17 cellular contexts compared by ENCODE assay signal in the genomic region with DNA sequence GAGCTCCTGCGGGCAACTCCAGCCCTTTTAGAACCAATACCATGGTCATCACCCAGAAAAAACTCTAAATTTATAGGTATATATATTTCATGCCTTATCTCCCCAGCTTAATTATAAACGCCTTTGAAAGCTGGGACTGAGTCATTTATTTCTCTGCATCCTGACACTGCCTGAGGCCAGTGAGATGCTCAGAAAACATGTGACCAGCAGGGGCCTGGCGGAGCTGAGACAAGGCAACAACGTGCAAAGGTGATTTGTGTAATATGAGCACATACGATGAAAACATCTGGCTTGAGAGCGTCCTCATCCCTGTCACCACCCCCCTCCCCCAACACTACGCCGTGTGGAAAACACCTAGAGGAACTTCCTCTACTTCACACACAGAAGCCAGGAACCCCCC. TPM values are rescaled to one million over a fixed set of nuclear protein-coding genes. Genes with fewer than 3 reads are reported as not detected.
DNase-seq lines count a peak whose midpoint lies in the region; ATAC-seq, FAIRE-seq and TF ChIP-seq lines count a peak whose summit lies in the region.
"Had no signal": no experiment of that assay in that cellular context is flagged by ENCODE, and none has a peak within 500 bp of the region (broad histone marks: within the 10 kb centered on the region; RNA-seq: fewer than 3 reads in every experiment).

No MANE protein-coding gene starts in this region.

- no peak for TF ChIP-seq POLR2A in A549 (IDR thresholded peaks at IDR 0.05; ENCODE audit: low read length)
- no peak for TF ChIP-seq POLR2A in GM12891 (IDR thresholded peaks at IDR 0.05; ENCODE audit: low read depth, low read length)

- TF ChIP-seq RAD21 in A549 (conservative IDR thresholded peaks at IDR 0.05 in 1 of 2, IDR thresholded peaks at IDR 0.05 in 1 of 2), result no peak

- no peak overlapping the region for H3K4me2 ChIP-seq in A549

- H3K4me3 ChIP-seq in A549 (no peak overlapping the region), H7 (ENCODE audit: insufficient read depth, low read depth, low read length) (no peak overlapping the region)
- H3K4me3 ChIP-seq: HAP-1 had no signal

- WGBS in A549 (ENCODE audit: missing lambda C conversion rate), result 54% methylated on average over 8 of the region's 8 CpGs

- DNase-seq in A549 (ENCODE audit: low read depth in 1 of 2, low spot score in 1 of 2), result peak; percentile 69 to 70
- peak; percentile 61 for DNase-seq in H7
- peak; percentile 56 for DNase-seq in amniotic epithelial cell (ENCODE audit: low read depth)
- peak; percentile 45 for DNase-seq in kidney tubule cell (ENCODE audit: low spot score)
- no peak for DNase-seq in caudate nucleus (lab: John Stamatoyannopoulos, UW)
- DNase-seq in GM12891 (ENCODE audit: insufficient read length, low spot score), result no peak
- no peak for DNase-seq in left lobe of liver (ENCODE audit: low spot score)
- DNase-seq: activated naive CD4-positive, alpha-beta T cell treated with anti-CD3 and anti-CD28 coated beads for 36 hours; cerebellar nuclear complex; DMS79 treated with DMSO at 0.1 percent for 48 hours; NCI-H524 treated with DMSO at 0.1 percent for 48 hours; retina; SIG-M5; stimulated activated naive CD8-positive, alpha-beta T cell treated with anti-CD3 and anti-CD28 coated beads, Interleukin-15, Interleukin-2, amounts not matched to agents 100 U/mL and 50 U/mL, for 24 hours had no signal

- POLR2A ChIA-PET in A549 (lab: Yijun Ruan, JAX), result no interaction called here

- H3K4me1 ChIP-seq in A549, result peaks cover 42% of the 10 kb centered on the region
- H3K4me1 ChIP-seq: HAP-1 had no signal

- FAIRE-seq in A549 (lab: Jason Lieb, UNC) (no peak), GM12891 (lab: Jason Lieb, UNC) (no peak)

- 0 out of 3 replicates have a peak, but pooled peaks cover 3% of the 10 kb centered on the region for H3K9me3 ChIP-seq in A549
- H3K9me3 ChIP-seq: HAP-1 had no signal

- TF ChIP-seq CTCF in A549 (IDR thresholded peaks at IDR 0.05), result no peak

- H3K36me3 ChIP-seq in H7 (replicated peaks; ENCODE audit: control insufficient read depth, insufficient read depth, low read length), result no peaks in the 10 kb centered on the region; the same call in 1 of the 2 replicates
- H3K36me3 ChIP-seq: HAP-1 had no signal

- TF ChIP-seq EP300 in A549 (IDR thresholded peaks at IDR 0.05), result no peak

- CTCF ChIA-PET in A549 (lab: Yijun Ruan, JAX), result interaction anchor here (0.8 to 4.1 kb wide), 9 partner anchors 14 to 72 kb away, joined by 3 to 30 read pairs (median 3); partner anchors contain the start of gene NXN

- peak; percentile 19 to 54; a peak in 4 of 6 replicates for ATAC-seq in A549
- ATAC-seq in HG03565 (IDR thresholded peaks at IDR 0.05; ENCODE audit: unreplicated experiment), result no peak
- no peak for ATAC-seq in left lobe of liver
- ATAC-seq: stimulated activated naive CD8-positive, alpha-beta T cell treated with anti-CD3 and anti-CD28 coated beads, Interleukin-15, Interleukin-2, amounts not matched to agents 100 U/mL and 50 U/mL, for 24 hours had no signal

- H3K27ac ChIP-seq in A549, result peak overlapping the region in 1 of 2 experiments; percentile 90; a peak in 3 of 6 replicates
- H3K27ac ChIP-seq in caudate nucleus (ENCODE audit: low read depth, low read length), result no peak overlapping the region
- H3K27ac ChIP-seq: VCaP had no signal

- no peaks in the 10 kb centered on the region for H3K27me3 ChIP-seq in H7 (ENCODE audit: control insufficient read depth, insufficient read depth, low read length)

TF ChIP-seq in A549, 52 proteins besides CTCF, POLR2A, EP300 and RAD21:
- no peak for TF ChIP-seq FOSL2 (IDR thresholded peaks at IDR 0.05)
- peak; percentile 33 for TF ChIP-seq FOSL2 (CRISPR knock-in tag; IDR thresholded peaks at IDR 0.05)
- peak; percentile 22; the same call in 1 of the 2 replicates for TF ChIP-seq GATA3 (IDR thresholded peaks at IDR 0.05; ENCODE audit: borderline replicate concordance)
- TF ChIP-seq NPAS2 (CRISPR knock-in tag; IDR thresholded peaks at IDR 0.05; ENCODE audit: borderline replicate concordance), result no peak
- TF ChIP-seq MAZ (IDR thresholded peaks at IDR 0.05; ENCODE audit: borderline replicate concordance, low read depth, low read length), result no peak

TF ChIP-seq in GM12891, 5 proteins besides CTCF, POLR2A, EP300 and RAD21:
- TF ChIP-seq PAX5 (IDR thresholded peaks at IDR 0.05; ENCODE audit: insufficient read depth, low read length, severe bottlenecking) (no peak), SPI1 (IDR thresholded peaks at IDR 0.05; ENCODE audit: low read depth, low read length) (no peak), TAF1 (IDR thresholded peaks at IDR 0.05; ENCODE audit: low read depth, low read length) (no peak), POLR2AphosphoS5 (IDR thresholded peaks at IDR 0.05; ENCODE audit: low read depth, low read length) (no peak), POU2F2 (IDR thresholded peaks at IDR 0.05; ENCODE audit: low read depth, low read length) (no peak)

RNA-seq across cellular contexts. Expression of gene NXN, which starts 22.7 kb away (rescaled TPM):
- polyA plus RNA-seq in A549 (2011; rRNA removed) (22.2 and 24.6 TPM in 2 replicates), A549 (2017; fragmentation: RNase III; extraction: RNeasy Plus Mini Kit Qiagen cat#74134 plus additional on column Dnase treatment) (31.1 to 37.2 TPM (median 32.3 TPM) in 3 replicates)
- polyA plus RNA-seq in A549 (2012; cell fraction: cytosol; rRNA removed), result 37.0 and 51.9 TPM in 2 replicates
- 48.5 and 62.7 TPM in 2 replicates for polyA plus RNA-seq in A549 (2012; cell fraction: nucleus; rRNA removed)
- polyA minus RNA-seq in A549 (2011; rRNA and poly(A)+ RNA removed), result 51.8 and 54.6 TPM in 2 replicates
- total RNA-seq in H7 (2014; rRNA removed; shearing (Covaris generic)), result 127 and 142 TPM in 2 replicates
- polyA plus RNA-seq in GM12891 (2012; ENCODE audit: low read depth, missing spikeins), result 0.26 TPM
- 8.1 TPM for total RNA-seq in left lobe of liver

RNA-seq across cellular contexts. Expression of gene TIMM22, which starts 40.0 kb away (rescaled TPM):
- 14.7 and 15.8 TPM in 2 replicates for polyA plus RNA-seq in A549 (2011; rRNA removed)
- 18.5 and 19.6 TPM in 2 replicates for polyA plus RNA-seq in A549 (2012; cell fraction: cytosol; rRNA removed)
- polyA plus RNA-seq in A549 (2012; cell fraction: nucleus; rRNA removed), result 9.8 and 14.0 TPM in 2 replicates
- polyA plus RNA-seq in A549 (2017; fragmentation: RNase III; extraction: RNeasy Plus Mini Kit Qiagen cat#74134 plus additional on column Dnase treatment), result 21.3 to 22.4 TPM (median 22.1 TPM) in 3 replicates
- polyA minus RNA-seq in A549 (2011; rRNA and poly(A)+ RNA removed), result 21.8 and 23.3 TPM in 2 replicates
- 20.8 and 31.0 TPM in 2 replicates for total RNA-seq in H7 (2014; rRNA removed; shearing (Covaris generic))
- 7.0 TPM for polyA plus RNA-seq in GM12891 (2012; ENCODE audit: low read depth, missing spikeins)
- total RNA-seq in left lobe of liver, result 4.2 TPM

Comparison
In these comparisons a context has a peak if more than half of its experiments do, and no peak if none do; other contexts are left out.
1. ATAC-seq: peak in A549 (2 of 2); none in HG03565 (single experiment) and left lobe of liver (single experiment).
2. DNase-seq: peak in A549 (2 of 2), H7 (single experiment), amniotic epithelial cell (single experiment) and kidney tubule cell (single experiment); none in caudate nucleus (0 of 61), GM12891 (single experiment) and left lobe of liver (single experiment).
3. RNA of gene NXN, which starts 22.7 kb away (total RNA-seq): 127 to 142 TPM in H7; 8.1 TPM in left lobe of liver (single experiment); every median in the first group is over 10 times any median in the second.